8 cellular contexts compared by ENCODE assay signal in the genomic region with DNA sequence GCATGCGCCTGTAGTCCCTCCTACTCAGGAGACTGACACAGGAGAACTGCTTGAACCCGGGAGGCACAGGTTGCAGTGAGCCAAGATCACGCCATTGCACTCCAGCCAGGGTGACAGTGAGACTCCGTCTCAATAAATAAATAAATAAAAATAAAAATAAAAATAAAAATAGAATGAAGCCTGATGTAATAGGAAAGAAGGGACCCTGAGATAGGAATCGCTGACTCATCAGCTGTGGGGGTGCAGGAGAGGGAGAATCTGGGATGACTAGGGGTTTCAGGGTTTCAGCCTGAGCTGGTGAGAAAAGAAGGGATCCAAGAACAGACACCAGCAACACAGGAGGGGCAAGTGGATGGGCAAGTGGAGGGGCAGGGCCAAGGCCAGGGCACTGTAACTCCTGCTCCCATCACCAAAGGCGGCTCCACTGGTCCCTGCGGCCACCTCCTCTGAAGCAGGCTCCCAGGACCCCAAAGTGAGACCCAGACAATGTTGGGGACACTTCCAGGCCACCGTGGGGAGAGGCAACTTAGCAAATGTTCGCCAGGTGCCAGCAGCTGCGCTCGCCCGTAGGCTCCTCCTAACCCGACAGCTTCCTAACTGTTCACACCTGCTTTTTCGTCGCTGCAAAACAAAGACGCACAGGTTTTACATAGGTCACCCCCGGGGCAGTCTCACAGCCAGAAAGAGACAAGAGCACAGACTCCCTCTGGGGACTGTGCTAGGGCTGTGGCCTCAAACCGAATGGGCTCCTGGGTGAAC. TPM values are rescaled to one million over a fixed set of nuclear protein-coding genes. Genes with fewer than 3 reads are reported as not detected.
DNase-seq lines count a peak whose midpoint lies in the region; ATAC-seq lines count a peak whose summit lies in the region.

No MANE protein-coding gene starts in this region.

- peaks cover 49% of the 10 kb centered on the region for H3K4me1 Mint-ChIP-seq in activated naive CD4-positive, alpha-beta T cell treated with anti-CD3 and anti-CD28 coated beads, Interleukin-2, amount 50 U/mL, for 24 hours

- H3K4me3 Mint-ChIP-seq in activated naive CD4-positive, alpha-beta T cell treated with anti-CD3 and anti-CD28 coated beads, Interleukin-2, amount 50 U/mL, for 24 hours, result peak overlapping the region; percentile 98

- H3K36me3 Mint-ChIP-seq in activated naive CD4-positive, alpha-beta T cell treated with anti-CD3 and anti-CD28 coated beads, Interleukin-2, amount 50 U/mL, for 24 hours, result peaks cover 2% of the 10 kb centered on the region

- no peaks in the 10 kb centered on the region for H3K27me3 Mint-ChIP-seq in activated naive CD4-positive, alpha-beta T cell treated with anti-CD3 and anti-CD28 coated beads, Interleukin-2, amount 50 U/mL, for 24 hours

- H3K27ac Mint-ChIP-seq in activated naive CD4-positive, alpha-beta T cell treated with anti-CD3 and anti-CD28 coated beads, Interleukin-2, amount 50 U/mL, for 24 hours, result peak overlapping the region; percentile 98

- peak; percentile 7 for ATAC-seq in left colon

- intact Hi-C loops in left colon (cut with DNase I, micrococcal nuclease), result loop anchor here in 1 of 2 donors (10.0 kb wide), 1 partner anchor 61 kb away; no protein-coding TSS in a partner anchor

- H3K4me3 ChIP-seq in Jurkat, Clone E6-1 (ENCODE audit: low read length), result peak overlapping the region; percentile 69

- DNase-seq in EH (ENCODE audit: low read depth) (peak; percentile 23), left colon (peak in 1 of 2 donors; percentile 49), ureter (ENCODE audit: low spot score) (peak; percentile 49), KG1 (lab: John Stamatoyannopoulos, UW) (no peak), NCI-H187 (lab: John Stamatoyannopoulos, UW) (no peak), NCI-H187 treated with DMSO at 0.1 percent for 48 hours (lab: John Stamatoyannopoulos, UW) (no peak)
- no peak for DNase-seq in Jurkat, Clone E6-1 (ENCODE audit: low read depth, low spot score)

- H3K9me3 Mint-ChIP-seq in activated naive CD4-positive, alpha-beta T cell treated with anti-CD3 and anti-CD28 coated beads, Interleukin-2, amount 50 U/mL, for 24 hours, result no peaks in the 10 kb centered on the region

RNA-seq across cellular contexts. Expression of a gene that starts 1.2 kb away (rescaled TPM):
- 47.8 TPM for polyA plus RNA-seq in Jurkat, Clone E6-1 (2012; ENCODE audit: insufficient read depth, insufficient read length)
- total RNA-seq in left colon, result 10 to 100 TPM; 10.7 to 14.1 TPM
- total RNA-seq in ureter, result 10.8 TPM

RNA-seq across cellular contexts. Expression of a gene that starts 1.5 kb away (rescaled TPM):
- polyA plus RNA-seq in Jurkat, Clone E6-1 (2012; ENCODE audit: insufficient read depth, insufficient read length), result 55.3 TPM
- total RNA-seq in left colon (10 to 100 TPM; 69.9 to 82.2 TPM), ureter (77.3 TPM)

RNA-seq across cellular contexts. Expression of a gene that starts 47.4 kb away (rescaled TPM):
- not detected for polyA plus RNA-seq in Jurkat, Clone E6-1 (2012; ENCODE audit: insufficient read depth, insufficient read length)
- total RNA-seq in left colon (1 to 10 TPM; 2.3 to 3.4 TPM), ureter (51.8 TPM)

Comparison
In these comparisons a context has a peak if more than half of its experiments do, and no peak if none do; other contexts are left out.
1. DNase-seq: peak in EH (single experiment) and ureter (single experiment); none in Jurkat, Clone E6-1 (single experiment), KG1 (single experiment), NCI-H187 (0 of 2) and NCI-H187 treated with DMSO at 0.1 percent for 48 hours (single experiment).
2. RNA of a gene that starts 47.4 kb away (total RNA-seq): 51.8 TPM in ureter (single experiment); 2.3 to 3.4 TPM in left colon; every median in the first group is over 10 times any median in the second.